In the genomic region with DNA sequence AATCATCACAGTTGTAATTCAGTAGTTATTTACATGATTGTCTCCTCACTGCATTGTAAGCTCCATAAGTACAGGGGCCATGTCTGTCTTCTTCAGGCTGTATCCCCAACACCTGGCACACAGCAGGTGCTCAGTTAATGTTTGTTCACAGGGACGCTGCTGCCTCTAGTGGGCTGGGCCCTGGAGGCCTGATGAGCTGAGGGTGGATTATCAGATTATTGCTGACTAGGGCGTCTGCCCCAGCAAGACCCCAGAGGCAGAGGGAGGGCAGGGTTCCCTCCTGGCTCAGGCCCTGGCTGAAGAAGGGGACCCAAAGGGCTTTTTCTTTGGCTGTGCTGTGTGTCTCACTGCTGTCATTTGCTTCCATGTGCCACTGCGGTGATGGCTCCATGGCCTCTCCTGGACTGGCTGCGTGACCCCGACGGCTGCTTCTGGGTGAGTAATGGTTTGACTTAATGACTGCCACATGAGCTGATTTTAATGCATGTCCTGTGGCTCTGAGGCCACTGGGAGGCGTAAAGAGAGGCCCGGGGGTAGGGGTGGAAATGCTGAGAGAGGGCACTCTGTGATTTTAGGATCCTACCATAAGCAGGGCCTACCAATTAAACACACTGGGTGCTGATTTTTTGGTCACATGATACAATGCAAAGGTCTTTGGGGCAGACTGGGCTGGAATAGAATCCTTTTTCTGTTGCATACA, we compare ENCODE assay signal across 9 cellular contexts. TPM values are rescaled to one million over a fixed set of nuclear protein-coding genes. Genes with fewer than 3 reads are reported as not detected.
DNase-seq lines count a peak whose midpoint lies in the region; ATAC-seq, FAIRE-seq and TF ChIP-seq lines count a peak whose summit lies in the region.
"Had no signal": no experiment of that assay in that cellular context is flagged by ENCODE, and none has a peak within 500 bp of the region (broad histone marks: within the 10 kb centered on the region; RNA-seq: fewer than 3 reads in every experiment).

No MANE protein-coding gene starts in this region.

- H3K9me3 Mint-ChIP-seq in CD4-positive, alpha-beta memory T cell: no peaks in the 10 kb centered on the region
- H3K9me3 Mint-ChIP-seq in endothelial cell (ENCODE audit: unreplicated experiment): no peaks in the 10 kb centered on the region

- no peaks in the 10 kb centered on the region for H3K27me3 ChIP-seq in CD4-positive, alpha-beta memory T cell (ENCODE audit: insufficient read depth, low read length)
- H3K27me3 ChIP-seq in lower lobe of right lung (ENCODE audit: low read depth): no peaks in the 10 kb centered on the region

- no peak for FAIRE-seq in kidney (lab: Jason Lieb, UNC)

- no peak overlapping the region for H3K9ac ChIP-seq in kidney (ENCODE audit: low read length in 2 of 2)

- peaks cover 38 to 62% (median 46%) of the 10 kb centered on the region in 4 donors for H3K4me1 Mint-ChIP-seq in CD4-positive, alpha-beta memory T cell
- H3K4me1 Mint-ChIP-seq in endothelial cell (ENCODE audit: unreplicated experiment): peaks cover 23% of the 10 kb centered on the region

- intact Hi-C loops in CD4-positive, alpha-beta memory T cell (cut with micrococcal nuclease): no loop called here
- intact Hi-C loops in kidney (cut with DNase I) (no loop called here), lower lobe of right lung (cut with DNase I) (no loop called here)

- DNase-seq in CD4-positive, alpha-beta memory T cell: peak in 4 of 5 donors; percentile 26 to 33 (median 30)
- DNase-seq in HEK293T (ENCODE audit: extremely low spot score) (peak; percentile 84), kidney (peak; percentile 33), lower lobe of right lung (no peak), endothelial cell (ENCODE audit: low spot score) (no peak)
- peak; percentile 21 to 27 for DNase-seq in activated CD4-positive, alpha-beta T cell treated with anti-CD3 and anti-CD28 coated beads, Interleukin-2, amount 50 U/mL, for 48 hours
- DNase-seq: hypothalamus had no signal

- peak overlapping the region in 1 of 8 donors; percentile 35 for H3K4me3 Mint-ChIP-seq in CD4-positive, alpha-beta memory T cell
- H3K4me3 Mint-ChIP-seq in endothelial cell (ENCODE audit: unreplicated experiment): no peak overlapping the region

- peak overlapping the region in 2 of 7 donors; percentile 30 to 72 for H3K27ac Mint-ChIP-seq in CD4-positive, alpha-beta memory T cell
- no peak overlapping the region for H3K27ac Mint-ChIP-seq in endothelial cell (ENCODE audit: unreplicated experiment)

- ATAC-seq in lower lobe of right lung (no peak), HG02884 (IDR thresholded peaks at IDR 0.05; ENCODE audit: unreplicated experiment) (no peak), GM18868 (IDR thresholded peaks at IDR 0.05; ENCODE audit: unreplicated experiment) (no peak)

- peaks cover 40% of the 10 kb centered on the region for H3K4me1 ChIP-seq in CD4-positive, alpha-beta memory T cell (ENCODE audit: insufficient read depth, low read length)
- H3K4me1 ChIP-seq in kidney (ENCODE audit: control insufficient read depth in 1 of 2, insufficient read depth in 1 of 2, low read depth in 1 of 2, low read length in 2 of 2) (peaks cover 0 to 3% of the 10 kb centered on the region in 2 donors), lower lobe of right lung (peaks cover 22% of the 10 kb centered on the region)

- peaks cover 4 to 14% of the 10 kb centered on the region in 2 donors for H3K36me3 Mint-ChIP-seq in CD4-positive, alpha-beta memory T cell
- H3K36me3 Mint-ChIP-seq in endothelial cell (ENCODE audit: low read depth, unreplicated experiment): peaks cover 3% of the 10 kb centered on the region

- no peak overlapping the region for H3K27ac ChIP-seq in CD4-positive, alpha-beta memory T cell (ENCODE audit: low read depth, low read length)
- H3K27ac ChIP-seq in kidney (ENCODE audit: low read depth in 2 of 2, low read length in 2 of 2): no peak overlapping the region
- H3K27ac ChIP-seq in lower lobe of right lung: no peak overlapping the region

- CTCF ChIA-PET in CD4-positive, alpha-beta memory T cell (lab: Charles Lee; ENCODE audit: partially characterized antibody): interaction anchor here (0.7 to 2.7 kb wide), 5 partner anchors 9 to 139 kb away, joined by 3 to 12 read pairs (median 7); no protein-coding TSS in a partner anchor
- CTCF ChIA-PET in HEK293T (lab: Yijun Ruan, JAX): interaction anchor here (0.6 to 1.6 kb wide), 7 partner anchors 14 to 309 kb away, joined by 3 to 15 read pairs (median 4); no protein-coding TSS in a partner anchor

- POLR2A ChIA-PET in CD4-positive, alpha-beta memory T cell (lab: Charles Lee; ENCODE audit: partially characterized antibody): interaction anchor here (0.8 to 1.1 kb wide), 2 partner anchors 22 to 106 kb away, joined by 3 read pairs; no protein-coding TSS in a partner anchor
- POLR2A ChIA-PET in HEK293T (lab: Yijun Ruan, JAX): interaction anchor here (1.1 to 1.5 kb wide), 2 partner anchors 9 to 22 kb away, joined by 4 read pairs; no protein-coding TSS in a partner anchor

- no peak for TF ChIP-seq CTCF in kidney (IDR thresholded peaks at IDR 0.05; ENCODE audit: borderline replicate concordance, extremely low read depth, insufficient read depth)
- TF ChIP-seq CTCF in lower lobe of right lung (IDR thresholded peaks at IDR 0.05): no peak
- TF ChIP-seq CTCF in endothelial cell (IDR thresholded peaks at IDR 0.05; ENCODE audit: unreplicated experiment): no peak

- H3K9me3 ChIP-seq in CD4-positive, alpha-beta memory T cell (ENCODE audit: control insufficient read depth in 1 of 2, low read length in 2 of 2): no peaks in the 10 kb centered on the region
- H3K9me3 ChIP-seq in kidney (ENCODE audit: control insufficient read depth in 1 of 2, low read length in 2 of 2) (no peaks in the 10 kb centered on the region), lower lobe of right lung (no peaks in the 10 kb centered on the region)

- H3K36me3 ChIP-seq in CD4-positive, alpha-beta memory T cell (ENCODE audit: insufficient read depth, low read length): no peaks in the 10 kb centered on the region
- H3K36me3 ChIP-seq in kidney (ENCODE audit: control insufficient read depth in 1 of 2, insufficient read depth in 2 of 2, low read length in 2 of 2) (no peaks in the 10 kb centered on the region), lower lobe of right lung (no peaks in the 10 kb centered on the region)

- H3K27me3 Mint-ChIP-seq in CD4-positive, alpha-beta memory T cell: no peaks in the 10 kb centered on the region
- H3K27me3 Mint-ChIP-seq in endothelial cell (ENCODE audit: unreplicated experiment): peaks cover 7% of the 10 kb centered on the region

- H3K4me3 ChIP-seq in CD4-positive, alpha-beta memory T cell (ENCODE audit: low read length in 2 of 2): no peak overlapping the region
- H3K4me3 ChIP-seq in kidney (ENCODE audit: low read length in 2 of 2) (no peak overlapping the region), lower lobe of right lung (no peak overlapping the region)

TF ChIP-seq in HEK293T, 16 proteins besides CTCF, POLR2A, EP300 and RAD21:
- TF ChIP-seq FOXK2 (IDR thresholded peaks at IDR 0.05) (no peak), NFRKB (IDR thresholded peaks at IDR 0.05) (no peak), HDGF (IDR thresholded peaks at IDR 0.05; ENCODE audit: borderline replicate concordance) (peak; percentile 85; the same call in 1 of the 2 replicates), SUZ12 (IDR thresholded peaks at IDR 0.05) (no peak), FOXM1 (IDR thresholded peaks at IDR 0.05; ENCODE audit: borderline replicate concordance) (no peak), ARNT (IDR thresholded peaks at IDR 0.05) (no peak), L3MBTL2 (conservative IDR thresholded peaks at IDR 0.05) (no peak), ELF4 (IDR thresholded peaks at IDR 0.05) (no peak), ZNF384 (IDR thresholded peaks at IDR 0.05) (no peak)
- TF ChIP-seq, protein P1, sequence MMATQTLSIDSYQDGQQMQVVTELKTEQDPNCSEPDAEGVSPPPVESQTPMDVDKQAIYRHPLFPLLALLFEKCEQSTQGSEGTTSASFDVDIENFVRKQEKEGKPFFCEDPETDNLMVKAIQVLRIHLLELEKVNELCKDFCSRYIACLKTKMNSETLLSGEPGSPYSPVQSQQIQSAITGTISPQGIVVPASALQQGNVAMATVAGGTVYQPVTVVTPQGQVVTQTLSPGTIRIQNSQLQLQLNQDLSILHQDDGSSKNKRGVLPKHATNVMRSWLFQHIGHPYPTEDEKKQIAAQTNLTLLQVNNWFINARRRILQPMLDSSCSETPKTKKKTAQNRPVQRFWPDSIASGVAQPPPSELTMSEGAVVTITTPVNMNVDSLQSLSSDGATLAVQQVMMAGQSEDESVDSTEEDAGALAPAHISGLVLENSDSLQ (IDR thresholded peaks at IDR 0.05): peak; percentile 90

RNA-seq across cellular contexts. Expression of a gene that starts 20.8 kb away (rescaled TPM):
- total RNA-seq in CD4-positive, alpha-beta memory T cell: 100 to 1,000 TPM; 320 to 321 TPM
- 100 to 1,000 TPM in 1 of 2 donors, 10 to 100 TPM in 1; 56.1 to 106 TPM for polyA plus RNA-seq in CD4-positive, alpha-beta memory T cell
- total RNA-seq in kidney (38.8 TPM), lower lobe of right lung (58.6 TPM), endothelial cell (ENCODE audit: unreplicated experiment) (82.6 TPM)
- polyA plus RNA-seq in kidney (ENCODE audit: insufficient read depth, low read depth, low replicate concordance): 9.9 TPM

Comparison
In these comparisons a context has a peak if more than half of its experiments do, and no peak if none do; other contexts are left out.
1. DNase-seq: peak in CD4-positive, alpha-beta memory T cell (4 of 5), HEK293T (single experiment), activated CD4-positive, alpha-beta T cell treated with anti-CD3 and anti-CD28 coated beads, Interleukin-2, amount 50 U/mL, for 48 hours (2 of 2) and kidney (single experiment); none in lower lobe of right lung (single experiment) and endothelial cell (single experiment).